14 cellular contexts compared by ENCODE assay signal in the genomic region with DNA sequence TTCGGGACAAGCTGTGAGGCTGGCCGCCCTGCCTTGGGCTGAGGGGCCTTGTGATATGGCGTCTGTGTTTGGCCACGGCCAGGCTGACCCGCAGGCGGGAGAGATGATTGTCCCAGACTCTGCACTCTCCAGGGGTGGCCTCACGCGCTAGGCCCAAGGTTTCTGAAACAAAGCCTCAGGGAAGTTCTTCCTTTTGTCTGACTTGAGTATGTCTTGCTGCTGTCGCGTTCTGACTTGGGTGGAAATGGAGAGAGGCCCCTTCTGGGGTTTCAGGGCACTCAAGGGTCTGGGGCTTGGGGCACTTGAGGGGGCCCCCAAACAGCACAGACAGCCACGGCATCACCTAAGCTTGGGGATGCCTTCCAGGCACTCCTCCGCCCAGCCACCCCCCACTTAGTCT. TPM values are rescaled to one million over a fixed set of nuclear protein-coding genes. Genes with fewer than 3 reads are reported as not detected.
DNase-seq lines count a peak whose midpoint lies in the region; ATAC-seq, FAIRE-seq and TF ChIP-seq lines count a peak whose summit lies in the region.
"Had no signal": no experiment of that assay in that cellular context is flagged by ENCODE, and none has a peak within 500 bp of the region (broad histone marks: within the 10 kb centered on the region; RNA-seq: fewer than 3 reads in every experiment).

No MANE protein-coding gene starts in this region.

- no peak overlapping the region for H2BK12ac ChIP-seq in mesenchymal stem cell (ENCODE audit: low read length in 2 of 2)

- TF ChIP-seq CTCF in HepG2 (CRISPR knock-in tag; IDR thresholded peaks at IDR 0.05), result no peak
- TF ChIP-seq CTCF in foreskin fibroblast (IDR thresholded peaks at IDR 0.05; ENCODE audit: low read depth, low read length), result no peak

- no peak overlapping the region for H3K18ac ChIP-seq in mesenchymal stem cell (ENCODE audit: low read depth in 1 of 2, low read length in 2 of 2)

- H3K9me3 ChIP-seq in BLaER1 treated with 17β-estradiol and CSF1 and Interleukin-3, amounts not matched to agents 10 nM and 100 nM (replicated peaks in 1 of 11), result no peaks in the 10 kb centered on the region
- no peaks in the 10 kb centered on the region for H3K9me3 ChIP-seq in mesenchymal stem cell (ENCODE audit: control insufficient read depth, low read length)
- H3K9me3 ChIP-seq in HepG2 (ENCODE audit: low read length), result no peaks in the 10 kb centered on the region
- H3K9me3 ChIP-seq: BE2C, esophagus squamous epithelium, heart right ventricle, psoas muscle, transverse colon had no signal

- H3K27ac ChIP-seq in BLaER1 treated with 17β-estradiol and CSF1 and Interleukin-3, amounts not matched to agents 10 nM and 100 nM, result no peak overlapping the region
- H3K27ac ChIP-seq in angular gyrus (ENCODE audit: low read depth, low read length) (peak overlapping the region; percentile 99), mesenchymal stem cell (ENCODE audit: low read length, poor library complexity, severe bottlenecking) (no peak overlapping the region), HepG2 (ENCODE audit: extremely low read length, insufficient read depth, low read length) (no peak overlapping the region)
- H3K27ac ChIP-seq: esophagus squamous epithelium, heart right ventricle, psoas muscle, transverse colon had no signal

- TF ChIP-seq EP300 in HepG2 (IDR thresholded peaks at IDR 0.05; ENCODE audit: low read depth in 2 of 2, low read length in 2 of 2) (no peak), HepG2 (CRISPR knock-in tag; IDR thresholded peaks at IDR 0.05; ENCODE audit: borderline replicate concordance) (no peak)

- FAIRE-seq in HepG2 (lab: Jason Lieb, UNC) (no peak), RCC 7860 (lab: Jason Lieb, UNC) (no peak)

- no peak overlapping the region for H4K91ac ChIP-seq in mesenchymal stem cell (ENCODE audit: low read length)

- no peak overlapping the region for H2AFZ ChIP-seq in mesenchymal stem cell (ENCODE audit: low read depth, low read length)
- no peak overlapping the region for H2AFZ ChIP-seq in HepG2 (ENCODE audit: low read length)

- DNase-seq in mesenchymal stem cell (no peak), HepG2 (ENCODE audit: low spot score) (no peak), RCC 7860 (ENCODE audit: low spot score) (no peak), foreskin fibroblast (no peak)
- DNase-seq: esophagus squamous epithelium, foreskin melanocyte had no signal

- no peak overlapping the region for H3K23ac ChIP-seq in mesenchymal stem cell (ENCODE audit: low read length in 2 of 2)

- peaks cover 6% of the 10 kb centered on the region for H3K79me1 ChIP-seq in mesenchymal stem cell (replicated peaks; ENCODE audit: low read length, poor library complexity, severe bottlenecking)

- H3K14ac ChIP-seq in mesenchymal stem cell (ENCODE audit: low read length in 2 of 2), result no peak overlapping the region

- H2BK5ac ChIP-seq in mesenchymal stem cell (ENCODE audit: low read depth, low read length, poor library complexity, severe bottlenecking), result no peak overlapping the region

- no TSS peak for BruUV-seq in HepG2 (replicated peaks; lab: Mats Ljungman, UMichigan)

- H3K4me1 ChIP-seq in BLaER1 treated with 17β-estradiol and CSF1 and Interleukin-3, amounts not matched to agents 10 nM and 100 nM, result peaks cover 20 to 59% (median 50%) of the 10 kb centered on the region in 10 experiments
- H3K4me1 ChIP-seq in mesenchymal stem cell (ENCODE audit: control insufficient read depth, insufficient read depth, low read depth, low read length), result peaks cover 45% of the 10 kb centered on the region
- H3K4me1 ChIP-seq in HepG2 (ENCODE audit: insufficient read depth, low read length), result peaks cover 25% of the 10 kb centered on the region

- peak overlapping the region; percentile 49 for H2BK15ac ChIP-seq in mesenchymal stem cell (ENCODE audit: low read depth, poor library complexity, severe bottlenecking)

- H4K8ac ChIP-seq in mesenchymal stem cell (ENCODE audit: low read length), result no peak overlapping the region

- in situ Hi-C loops in HepG2 (cut with HindIII; ENCODE audit: extremely low pct_ligation_motif_present, low pct_unique_long_range_greater_than_20kb), result loop anchor here (5.0 kb wide), 1 partner anchor 76 kb away; a partner anchor contains a TSS

- TF ChIP-seq RAD21 in HepG2 (CRISPR knock-in tag; IDR thresholded peaks at IDR 0.05), result no peak

- no peak overlapping the region for H2BK120ac ChIP-seq in mesenchymal stem cell (ENCODE audit: low read depth, low read length)

- peak overlapping the region in 9 of 11 experiments; percentile 25 to 82 (median 56); a peak in 16 of 22 replicates for H3K4me2 ChIP-seq in BLaER1 treated with 17β-estradiol and CSF1 and Interleukin-3, amounts not matched to agents 10 nM and 100 nM
- H3K4me2 ChIP-seq in mesenchymal stem cell (ENCODE audit: low read length, poor library complexity, severe bottlenecking) (no peak overlapping the region), HepG2 (ENCODE audit: low read depth, low read length) (no peak overlapping the region)

- peaks cover 0 to 81% (median 52%) of the 10 kb centered on the region in 11 experiments; a peak in 19 of 22 replicates for H4K20me1 ChIP-seq in BLaER1 treated with 17β-estradiol and CSF1 and Interleukin-3, amounts not matched to agents 10 nM and 100 nM
- H4K20me1 ChIP-seq in HepG2 (ENCODE audit: insufficient read depth, low read length), result no peaks in the 10 kb centered on the region

- no peak overlapping the region for H3K4ac ChIP-seq in mesenchymal stem cell (ENCODE audit: low read depth in 1 of 2, low read length in 2 of 2)

- no peaks in the 10 kb centered on the region for H3K36me3 ChIP-seq in BLaER1 treated with 17β-estradiol and CSF1 and Interleukin-3, amounts not matched to agents 10 nM and 100 nM
- H3K36me3 ChIP-seq in mesenchymal stem cell (ENCODE audit: control insufficient read depth in 1 of 2, insufficient read depth in 2 of 2, low read depth in 1 of 2, low read length in 2 of 2) (no peaks in the 10 kb centered on the region), HepG2 (replicated peaks in 1 of 2; ENCODE audit: control insufficient read depth in 1 of 2, insufficient read depth in 2 of 2, low read length in 2 of 2) (no peaks in the 10 kb centered on the region)
- H3K36me3 ChIP-seq: BE2C, esophagus squamous epithelium, heart right ventricle, transverse colon had no signal

- no peak overlapping the region for H2AK5ac ChIP-seq in mesenchymal stem cell (ENCODE audit: low read length, severe bottlenecking)

- intact Hi-C loops in HepG2 (cut with micrococcal nuclease; ENCODE audit: unreplicated experiment), result no loop called here

- H3K4me3 ChIP-seq in BLaER1 treated with 17β-estradiol and CSF1 and Interleukin-3, amounts not matched to agents 10 nM and 100 nM, result no peak overlapping the region; a peak in 1 of 20 replicates
- H3K4me3 ChIP-seq in mesenchymal stem cell (ENCODE audit: insufficient read depth in 1 of 2, low read depth in 1 of 2, low read length in 2 of 2) (no peak overlapping the region), HepG2 (replicated peaks in 1 of 3; ENCODE audit: insufficient read depth in 1 of 3, low read depth in 2 of 3, low read length in 3 of 3) (no peak overlapping the region), foreskin fibroblast (ENCODE audit: low read depth in 1 of 2, low read length in 2 of 2) (no peak overlapping the region)
- H3K4me3 ChIP-seq: esophagus squamous epithelium, heart right ventricle, psoas muscle, transverse colon had no signal

- peaks cover 67 to 94% (median 89%) of the 10 kb centered on the region in 11 experiments for H3K27me3 ChIP-seq in BLaER1 treated with 17β-estradiol and CSF1 and Interleukin-3, amounts not matched to agents 10 nM and 100 nM
- H3K27me3 ChIP-seq in mesenchymal stem cell (ENCODE audit: control insufficient read depth in 1 of 2, insufficient read depth in 1 of 2, low read length in 2 of 2), result peaks cover 42 to 54% of the 10 kb centered on the region in 2 experiments
- peaks cover 8 to 49% of the 10 kb centered on the region in 2 experiments; a peak in 4 of 5 replicates for H3K27me3 ChIP-seq in HepG2 (ENCODE audit: control insufficient read depth in 1 of 2, insufficient read depth in 2 of 2, low read length in 2 of 2)
- H3K27me3 ChIP-seq: BE2C had no signal

- TF ChIP-seq POLR2A in HepG2 (IDR thresholded peaks at IDR 0.05; ENCODE audit: insufficient read depth in 1 of 2, low read depth in 2 of 2, low read length in 2 of 2), result no peak

- H3K79me2 ChIP-seq in HepG2 (ENCODE audit: insufficient read depth, low read length), result no peaks in the 10 kb centered on the region

- H3K9ac ChIP-seq in BLaER1 treated with 17β-estradiol and CSF1 and Interleukin-3, amounts not matched to agents 10 nM and 100 nM, result peak overlapping the region in 4 of 11 experiments; percentile 12 to 23 (median 16); a peak in 3 of 22 replicates
- H3K9ac ChIP-seq in mesenchymal stem cell (ENCODE audit: low read length) (no peak overlapping the region), HepG2 (ENCODE audit: insufficient read depth, low read depth, low read length) (no peak overlapping the region)

- CTCF ChIA-PET in HepG2 (lab: Yijun Ruan, JAX; ENCODE audit: low intra/inter-chr PET ratio, low total read pairs), result interaction anchor here (0.7 to 2.3 kb wide), 4 partner anchors 23 to 76 kb away, joined by 3 to 19 read pairs (median 10); no protein-coding TSS in a partner anchor

- POLR2A ChIA-PET in HepG2 (lab: Yijun Ruan, JAX), result no interaction called here

- WGBS in mesenchymal stem cell, result 78% methylated on average over 12 of the region's 12 CpGs
- WGBS in HepG2 (ENCODE audit: low lambda C conversion rate), result 19% methylated on average over 6 of the region's 12 CpGs

- ATAC-seq in HepG2, result no peak

RNA-seq across cellular contexts. Expression of a gene that starts 3.8 kb away (rescaled TPM):
- polyA plus RNA-seq in mesenchymal stem cell (2013, experiment 1 of 2), result 27.2 TPM
- polyA plus RNA-seq in mesenchymal stem cell (2013, experiment 2 of 2), result 28.1 TPM
- 27.3 and 46.1 TPM in 2 replicates for total RNA-seq in HepG2 (2016; rRNA removed; fragmentation: Illumina TruSeq; extraction: Trizol)
- 309 and 313 TPM in 2 replicates for total RNA-seq in HepG2 (2016; cell fraction: cytosol; rRNA removed; fragmentation: Illumina TruSeq; extraction: Trizol; ENCODE audit: low read depth)
- 32.7 and 50.4 TPM in 2 replicates for total RNA-seq in HepG2 (2016; cell fraction: insoluble cytoplasmic fraction; rRNA removed; fragmentation: Illumina TruSeq; extraction: Trizol)
- 215 and 243 TPM in 2 replicates for total RNA-seq in HepG2 (2016; cell fraction: membrane; rRNA removed; fragmentation: Illumina TruSeq; extraction: Trizol)
- total RNA-seq in HepG2 (2016; cell fraction: nucleus; rRNA removed; fragmentation: Illumina TruSeq; extraction: Trizol), result 17.9 and 18.8 TPM in 2 replicates
- 25.5 and 34.0 TPM in 2 replicates for polyA plus RNA-seq in HepG2 (2011; rRNA removed)
- polyA plus RNA-seq in HepG2 (2011; cell fraction: cytosol; rRNA removed), result 9.2 and 47.6 TPM in 2 replicates
- polyA plus RNA-seq in HepG2 (2011; cell fraction: nucleus; rRNA removed), result 25.3 and 25.6 TPM in 2 replicates
- polyA plus RNA-seq in HepG2 (2012), result 6.0 and 9.7 TPM in 2 replicates
- polyA plus RNA-seq in HepG2 (2016; cell fraction: cytosol; fragmentation: Illumina TruSeq; extraction: Trizol; ENCODE audit: low read depth), result 285 and 311 TPM in 2 replicates
- 25.1 and 30.0 TPM in 2 replicates for polyA plus RNA-seq in HepG2 (2016; cell fraction: insoluble cytoplasmic fraction; fragmentation: Illumina TruSeq; extraction: Trizol; ENCODE audit: low read depth)
- polyA plus RNA-seq in HepG2 (2016; cell fraction: membrane; fragmentation: Illumina TruSeq; extraction: Trizol; ENCODE audit: low read depth), result 167 and 188 TPM in 2 replicates
- polyA plus RNA-seq in HepG2 (2016; cell fraction: nucleus; fragmentation: Illumina TruSeq; extraction: Trizol; ENCODE audit: insufficient read depth, low read depth), result 32.0 and 38.6 TPM in 2 replicates
- 4.1 and 35.6 TPM in 2 replicates for polyA minus RNA-seq in HepG2 (2011; rRNA and poly(A)+ RNA removed; ENCODE audit: low replicate concordance)
- polyA minus RNA-seq in HepG2 (2011; cell fraction: cytosol; rRNA and poly(A)+ RNA removed), result 14.3 and 15.0 TPM in 2 replicates
- polyA minus RNA-seq in HepG2 (2011; cell fraction: nucleus; rRNA and poly(A)+ RNA removed), result 4.4 and 4.6 TPM in 2 replicates

RNA-seq across cellular contexts. Expression of a gene that starts 5.5 kb away (rescaled TPM):
- polyA plus RNA-seq in mesenchymal stem cell (2013, experiment 1 of 2), result 0.28 TPM
- polyA plus RNA-seq in mesenchymal stem cell (2013, experiment 2 of 2), result 0.34 TPM
- total RNA-seq in HepG2 (2016; rRNA removed; fragmentation: Illumina TruSeq; extraction: Trizol), result 0.20 and 0.22 TPM in 2 replicates
- total RNA-seq in HepG2 (2016; cell fraction: cytosol; rRNA removed; fragmentation: Illumina TruSeq; extraction: Trizol; ENCODE audit: low read depth), result 0.10 TPM in 1 of 2 replicates, not detected in the other
- 0.19 TPM in 1 of 2 replicates, not detected in the other for total RNA-seq in HepG2 (2016; cell fraction: insoluble cytoplasmic fraction; rRNA removed; fragmentation: Illumina TruSeq; extraction: Trizol)
- 0.10 and 0.22 TPM in 2 replicates for total RNA-seq in HepG2 (2016; cell fraction: membrane; rRNA removed; fragmentation: Illumina TruSeq; extraction: Trizol)
- 0.19 TPM in 1 of 2 replicates, not detected in the other for total RNA-seq in HepG2 (2016; cell fraction: nucleus; rRNA removed; fragmentation: Illumina TruSeq; extraction: Trizol)
- polyA plus RNA-seq in HepG2 (2011; rRNA removed), result 2.0 and 2.2 TPM in 2 replicates
- polyA plus RNA-seq in HepG2 (2011; cell fraction: cytosol; rRNA removed), result 1.6 and 3.1 TPM in 2 replicates
- polyA plus RNA-seq in HepG2 (2011; cell fraction: nucleus; rRNA removed), result 4.4 and 5.3 TPM in 2 replicates
- polyA plus RNA-seq in HepG2 (2012), result 2.8 and 5.8 TPM in 2 replicates
- polyA plus RNA-seq in HepG2 (2016; cell fraction: cytosol; fragmentation: Illumina TruSeq; extraction: Trizol; ENCODE audit: low read depth), result 0.14 and 2.9 TPM in 2 replicates
- polyA plus RNA-seq in HepG2 (2016; cell fraction: insoluble cytoplasmic fraction; fragmentation: Illumina TruSeq; extraction: Trizol; ENCODE audit: low read depth), result 0.45 and 0.64 TPM in 2 replicates
- 0.38 and 0.42 TPM in 2 replicates for polyA plus RNA-seq in HepG2 (2016; cell fraction: membrane; fragmentation: Illumina TruSeq; extraction: Trizol; ENCODE audit: low read depth)
- polyA plus RNA-seq in HepG2 (2016; cell fraction: nucleus; fragmentation: Illumina TruSeq; extraction: Trizol; ENCODE audit: insufficient read depth, low read depth), result 0.35 and 0.36 TPM in 2 replicates
- 4.1 and 8.8 TPM in 2 replicates for polyA minus RNA-seq in HepG2 (2011; rRNA and poly(A)+ RNA removed; ENCODE audit: low replicate concordance)
- 1.8 and 2.7 TPM in 2 replicates for polyA minus RNA-seq in HepG2 (2011; cell fraction: cytosol; rRNA and poly(A)+ RNA removed)
- 0.52 and 0.99 TPM in 2 replicates for polyA minus RNA-seq in HepG2 (2011; cell fraction: nucleus; rRNA and poly(A)+ RNA removed)
- total RNA-seq: dermis blood vessel endothelial cell, Right ventricle myocardium superior had no signal

RNA-seq across cellular contexts. Expression of a gene that starts 9.9 kb away (rescaled TPM):
- 28.0 TPM for polyA plus RNA-seq in mesenchymal stem cell (2013, experiment 1 of 2)
- 27.0 TPM for polyA plus RNA-seq in mesenchymal stem cell (2013, experiment 2 of 2)
- 17.8 and 47.8 TPM in 2 replicates for total RNA-seq in HepG2 (2016; rRNA removed; fragmentation: Illumina TruSeq; extraction: Trizol)
- total RNA-seq in HepG2 (2016; cell fraction: cytosol; rRNA removed; fragmentation: Illumina TruSeq; extraction: Trizol; ENCODE audit: low read depth), result 23.3 and 24.5 TPM in 2 replicates
- total RNA-seq in HepG2 (2016; cell fraction: insoluble cytoplasmic fraction; rRNA removed; fragmentation: Illumina TruSeq; extraction: Trizol), result 20.4 and 46.4 TPM in 2 replicates
- 26.6 and 30.6 TPM in 2 replicates for total RNA-seq in HepG2 (2016; cell fraction: membrane; rRNA removed; fragmentation: Illumina TruSeq; extraction: Trizol)
- total RNA-seq in HepG2 (2016; cell fraction: nucleus; rRNA removed; fragmentation: Illumina TruSeq; extraction: Trizol), result 18.5 and 25.5 TPM in 2 replicates
- 7.5 and 11.8 TPM in 2 replicates for polyA plus RNA-seq in HepG2 (2011; rRNA removed)
- 10.6 and 19.3 TPM in 2 replicates for polyA plus RNA-seq in HepG2 (2011; cell fraction: cytosol; rRNA removed)
- 47.2 and 48.7 TPM in 2 replicates for polyA plus RNA-seq in HepG2 (2011; cell fraction: nucleus; rRNA removed)
- 4.2 and 8.6 TPM in 2 replicates for polyA plus RNA-seq in HepG2 (2012)
- 14.5 and 19.6 TPM in 2 replicates for polyA plus RNA-seq in HepG2 (2016; cell fraction: cytosol; fragmentation: Illumina TruSeq; extraction: Trizol; ENCODE audit: low read depth)
- 10.3 and 11.6 TPM in 2 replicates for polyA plus RNA-seq in HepG2 (2016; cell fraction: insoluble cytoplasmic fraction; fragmentation: Illumina TruSeq; extraction: Trizol; ENCODE audit: low read depth)
- polyA plus RNA-seq in HepG2 (2016; cell fraction: membrane; fragmentation: Illumina TruSeq; extraction: Trizol; ENCODE audit: low read depth), result 16.4 and 20.3 TPM in 2 replicates
- 33.8 and 45.5 TPM in 2 replicates for polyA plus RNA-seq in HepG2 (2016; cell fraction: nucleus; fragmentation: Illumina TruSeq; extraction: Trizol; ENCODE audit: insufficient read depth, low read depth)
- polyA minus RNA-seq in HepG2 (2011; rRNA and poly(A)+ RNA removed; ENCODE audit: low replicate concordance), result 2.4 and 4.6 TPM in 2 replicates
- polyA minus RNA-seq in HepG2 (2011; cell fraction: cytosol; rRNA and poly(A)+ RNA removed), result 5.2 and 9.3 TPM in 2 replicates
- 9.1 and 10.3 TPM in 2 replicates for polyA minus RNA-seq in HepG2 (2011; cell fraction: nucleus; rRNA and poly(A)+ RNA removed)

RNA-seq across cellular contexts. Expression of a gene that starts 15.2 kb away (rescaled TPM):
- polyA plus RNA-seq in mesenchymal stem cell (2013, experiment 1 of 2), result 2.5 TPM
- polyA plus RNA-seq in mesenchymal stem cell (2013, experiment 2 of 2), result 2.1 TPM
- total RNA-seq in HepG2 (2016; rRNA removed; fragmentation: Illumina TruSeq; extraction: Trizol), result 0.53 TPM in 1 of 2 replicates, not detected in the other
- total RNA-seq in HepG2 (2016; cell fraction: cytosol; rRNA removed; fragmentation: Illumina TruSeq; extraction: Trizol; ENCODE audit: low read depth), result 0.09 and 0.40 TPM in 2 replicates
- total RNA-seq in HepG2 (2016; cell fraction: insoluble cytoplasmic fraction; rRNA removed; fragmentation: Illumina TruSeq; extraction: Trizol), result 0.48 TPM in 1 of 2 replicates, not detected in the other
- 0.28 TPM in 2 replicates for total RNA-seq in HepG2 (2016; cell fraction: membrane; rRNA removed; fragmentation: Illumina TruSeq; extraction: Trizol)
- total RNA-seq in HepG2 (2016; cell fraction: nucleus; rRNA removed; fragmentation: Illumina TruSeq; extraction: Trizol), result 0.34 and 1.4 TPM in 2 replicates
- 1.5 and 1.7 TPM in 2 replicates for polyA plus RNA-seq in HepG2 (2011; rRNA removed)
- polyA plus RNA-seq in HepG2 (2011; cell fraction: cytosol; rRNA removed), result 0.26 and 0.44 TPM in 2 replicates
- polyA plus RNA-seq in HepG2 (2011; cell fraction: nucleus; rRNA removed), result 17.5 and 23.8 TPM in 2 replicates
- polyA plus RNA-seq in HepG2 (2012), result 1.0 and 2.1 TPM in 2 replicates
- polyA plus RNA-seq in HepG2 (2016; cell fraction: cytosol; fragmentation: Illumina TruSeq; extraction: Trizol; ENCODE audit: low read depth), result 0.11 and 0.18 TPM in 2 replicates
- polyA plus RNA-seq in HepG2 (2016; cell fraction: insoluble cytoplasmic fraction; fragmentation: Illumina TruSeq; extraction: Trizol; ENCODE audit: low read depth), result 0.24 and 0.57 TPM in 2 replicates
- not detected in 2 replicates for polyA plus RNA-seq in HepG2 (2016; cell fraction: membrane; fragmentation: Illumina TruSeq; extraction: Trizol; ENCODE audit: low read depth)
- polyA plus RNA-seq in HepG2 (2016; cell fraction: nucleus; fragmentation: Illumina TruSeq; extraction: Trizol; ENCODE audit: insufficient read depth, low read depth), result 2.7 and 3.2 TPM in 2 replicates
- polyA minus RNA-seq in HepG2 (2011; rRNA and poly(A)+ RNA removed; ENCODE audit: low replicate concordance), result 0.38 and 3.8 TPM in 2 replicates
- polyA minus RNA-seq in HepG2 (2011; cell fraction: cytosol; rRNA and poly(A)+ RNA removed), result not detected in 2 replicates
- 0.90 and 1.6 TPM in 2 replicates for polyA minus RNA-seq in HepG2 (2011; cell fraction: nucleus; rRNA and poly(A)+ RNA removed)

RNA-seq across cellular contexts. Expression of a gene that starts 15.8 kb away (rescaled TPM):
- 9.4 TPM for polyA plus RNA-seq in mesenchymal stem cell (2013, experiment 1 of 2)
- polyA plus RNA-seq in mesenchymal stem cell (2013, experiment 2 of 2), result 9.7 TPM
- 3.4 and 4.7 TPM in 2 replicates for total RNA-seq in HepG2 (2016; rRNA removed; fragmentation: Illumina TruSeq; extraction: Trizol)
- total RNA-seq in HepG2 (2016; cell fraction: cytosol; rRNA removed; fragmentation: Illumina TruSeq; extraction: Trizol; ENCODE audit: low read depth), result 2.0 and 3.1 TPM in 2 replicates
- total RNA-seq in HepG2 (2016; cell fraction: insoluble cytoplasmic fraction; rRNA removed; fragmentation: Illumina TruSeq; extraction: Trizol), result 3.0 and 4.0 TPM in 2 replicates
- total RNA-seq in HepG2 (2016; cell fraction: membrane; rRNA removed; fragmentation: Illumina TruSeq; extraction: Trizol), result 2.4 and 3.1 TPM in 2 replicates
- total RNA-seq in HepG2 (2016; cell fraction: nucleus; rRNA removed; fragmentation: Illumina TruSeq; extraction: Trizol), result 2.0 and 3.3 TPM in 2 replicates
- 8.4 and 12.7 TPM in 2 replicates for polyA plus RNA-seq in HepG2 (2011; rRNA removed)
- 5.6 and 13.2 TPM in 2 replicates for polyA plus RNA-seq in HepG2 (2011; cell fraction: cytosol; rRNA removed)
- 160 and 166 TPM in 2 replicates for polyA plus RNA-seq in HepG2 (2011; cell fraction: nucleus; rRNA removed)
- 2.9 and 5.9 TPM in 2 replicates for polyA plus RNA-seq in HepG2 (2012)
- polyA plus RNA-seq in HepG2 (2016; cell fraction: cytosol; fragmentation: Illumina TruSeq; extraction: Trizol; ENCODE audit: low read depth), result 1.6 and 3.1 TPM in 2 replicates
- 3.2 and 3.5 TPM in 2 replicates for polyA plus RNA-seq in HepG2 (2016; cell fraction: insoluble cytoplasmic fraction; fragmentation: Illumina TruSeq; extraction: Trizol; ENCODE audit: low read depth)
- 1.8 and 2.5 TPM in 2 replicates for polyA plus RNA-seq in HepG2 (2016; cell fraction: membrane; fragmentation: Illumina TruSeq; extraction: Trizol; ENCODE audit: low read depth)
- polyA plus RNA-seq in HepG2 (2016; cell fraction: nucleus; fragmentation: Illumina TruSeq; extraction: Trizol; ENCODE audit: insufficient read depth, low read depth), result 9.9 and 13.3 TPM in 2 replicates
- polyA minus RNA-seq in HepG2 (2011; rRNA and poly(A)+ RNA removed; ENCODE audit: low replicate concordance), result 6.6 and 10.5 TPM in 2 replicates
- polyA minus RNA-seq in HepG2 (2011; cell fraction: cytosol; rRNA and poly(A)+ RNA removed), result 3.3 and 4.7 TPM in 2 replicates
- 3.4 and 7.1 TPM in 2 replicates for polyA minus RNA-seq in HepG2 (2011; cell fraction: nucleus; rRNA and poly(A)+ RNA removed)

Comparison
In these comparisons a context has a peak if more than half of its experiments do, and no peak if none do; other contexts are left out.
1. H3K4me2 ChIP-seq: peak in BLaER1 treated with 17β-estradiol and CSF1 and Interleukin-3, amounts not matched to agents 10 nM and 100 nM (9 of 11); none in mesenchymal stem cell (single experiment) and HepG2 (single experiment).